23 cellular contexts compared by ENCODE assay signal in the genomic region with DNA sequence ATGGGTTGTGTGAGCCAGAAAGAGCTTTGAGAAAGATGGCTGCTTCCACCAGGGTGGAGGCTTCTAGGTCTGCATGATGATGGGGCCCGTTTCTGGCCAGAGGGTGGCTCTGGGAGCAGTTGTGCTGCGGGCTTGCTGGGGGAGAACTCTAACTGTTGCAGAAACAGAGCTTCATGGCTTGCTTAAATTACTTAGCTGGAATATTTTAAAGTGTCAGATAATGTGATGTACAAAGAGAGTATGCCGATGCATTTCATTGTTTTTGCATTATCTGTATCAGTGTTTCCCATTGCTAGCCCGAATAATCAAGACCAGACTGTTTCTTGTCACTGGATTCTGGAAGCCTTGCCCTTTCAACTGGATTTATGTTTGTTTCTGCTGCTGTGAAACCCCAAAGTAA. TPM values are rescaled to one million over a fixed set of nuclear protein-coding genes. Genes with fewer than 3 reads are reported as not detected.
"Had no signal": no experiment of that assay in that cellular context is flagged by ENCODE, and none has a peak within 500 bp of the region (broad histone marks: within the 10 kb centered on the region; RNA-seq: fewer than 3 reads in every experiment).

No MANE protein-coding gene starts in this region.

- H3K27me3 ChIP-seq: cardiac muscle cell, hepatocyte, neutrophil, pancreas, sigmoid colon, spleen had no signal

- H3K79me2 ChIP-seq: hepatocyte had no signal

- H3K4me2 ChIP-seq: hepatocyte had no signal

- H3K4me3 ChIP-seq: cardiac muscle cell, hepatocyte, pancreas, sigmoid colon, spleen had no signal

- ATAC-seq: activated CD4-positive, CD25-positive, alpha-beta regulatory T cell treated with anti-CD3 and anti-CD28 coated beads, Interleukin-2, amount 50 U/mL, for 24 hours; effector memory CD8-positive, alpha-beta T cell; left cardiac atrium; naive thymus-derived CD4-positive, alpha-beta T cell; stimulated activated naive B cell treated with anti-CD40 and anti-IgM and Interleukin-4, amounts not matched to agents 10 μg/mL and 1 μg/mL and 100 μg/mL, for 72 hours had no signal

- H3K4me1 ChIP-seq: pancreas, sigmoid colon, spleen had no signal

- H3K4me3 Mint-ChIP-seq: activated naive CD8-positive, alpha-beta T cell treated with anti-CD3 and anti-CD28 coated beads, Interleukin-2, amount 10 ng/mL, durations not matched to agents 7 days and 5 days; activated T-helper 1 cell treated with anti-CD3 and anti-CD28 coated beads, Interleukin-12 subunit alpha, Interleukin-12 subunit beta, Interleukin-2, Interleukin-4 antibody, amounts not matched to agents 30 ng/mL and 10 ng/mL and 1 ng/mL, durations not matched to agents 14 hours and 24 hours and 36 hours; effector memory CD8-positive, alpha-beta T cell; naive thymus-derived CD4-positive, alpha-beta T cell; stimulated activated naive B cell treated with anti-CD40 and anti-IgM and Interleukin-4, amounts not matched to agents 10 μg/mL and 1 μg/mL and 100 μg/mL, for 72 hours had no signal

- H3K27ac ChIP-seq: cardiac muscle cell, hepatocyte, neutrophil, pancreas, sigmoid colon, spleen had no signal

- H3K27me3 Mint-ChIP-seq: activated naive CD8-positive, alpha-beta T cell treated with anti-CD3 and anti-CD28 coated beads, Interleukin-2, amount 10 ng/mL, durations not matched to agents 7 days and 5 days; effector memory CD8-positive, alpha-beta T cell; naive thymus-derived CD4-positive, alpha-beta T cell; stimulated activated naive B cell treated with anti-CD40 and anti-IgM and Interleukin-4, amounts not matched to agents 10 μg/mL and 1 μg/mL and 100 μg/mL, for 72 hours had no signal

- H3K9me3 ChIP-seq: neutrophil, pancreas, sigmoid colon, spleen had no signal

- H3K9me3 Mint-ChIP-seq: activated naive CD8-positive, alpha-beta T cell treated with anti-CD3 and anti-CD28 coated beads, Interleukin-2, amount 10 ng/mL, durations not matched to agents 7 days and 5 days; activated T-helper 1 cell treated with anti-CD3 and anti-CD28 coated beads, Interleukin-12 subunit alpha, Interleukin-12 subunit beta, Interleukin-2, Interleukin-4 antibody, amounts not matched to agents 30 ng/mL and 10 ng/mL and 1 ng/mL, durations not matched to agents 14 hours and 24 hours and 36 hours; effector memory CD8-positive, alpha-beta T cell; naive thymus-derived CD4-positive, alpha-beta T cell; stimulated activated naive B cell treated with anti-CD40 and anti-IgM and Interleukin-4, amounts not matched to agents 10 μg/mL and 1 μg/mL and 100 μg/mL, for 72 hours had no signal

- H2AFZ ChIP-seq: hepatocyte had no signal

- FAIRE-seq: islet of Langerhans, pancreas had no signal

- H3K36me3 ChIP-seq: pancreas had no signal

- H3K27ac Mint-ChIP-seq: activated naive CD8-positive, alpha-beta T cell treated with anti-CD3 and anti-CD28 coated beads, Interleukin-2, amount 10 ng/mL, durations not matched to agents 7 days and 5 days; activated T-helper 1 cell treated with anti-CD3 and anti-CD28 coated beads, Interleukin-12 subunit alpha, Interleukin-12 subunit beta, Interleukin-2, Interleukin-4 antibody, amounts not matched to agents 30 ng/mL and 10 ng/mL and 1 ng/mL, durations not matched to agents 14 hours and 24 hours and 36 hours; effector memory CD8-positive, alpha-beta T cell; stimulated activated naive B cell treated with anti-CD40 and anti-IgM and Interleukin-4, amounts not matched to agents 10 μg/mL and 1 μg/mL and 100 μg/mL, for 72 hours had no signal

- H3K4me1 Mint-ChIP-seq: stimulated activated naive B cell treated with anti-CD40 and anti-IgM and Interleukin-4, amounts not matched to agents 10 μg/mL and 1 μg/mL and 100 μg/mL, for 72 hours had no signal

- DNase-seq: activated naive CD4-positive, alpha-beta T cell; activated naive CD8-positive, alpha-beta T cell treated with anti-CD3 and anti-CD28 coated beads, Interleukin-2, amount 10 ng/mL, durations not matched to agents 7 days and 5 days; dermis blood vessel endothelial cell; effector memory CD8-positive, alpha-beta T cell; left cardiac atrium; mesenchymal stem cell; naive thymus-derived CD4-positive, alpha-beta T cell; pancreas; sigmoid colon; spleen; stimulated activated naive B cell treated with anti-CD40 and anti-IgM and Interleukin-4, amounts not matched to agents 10 μg/mL and 1 μg/mL and 100 μg/mL, for 72 hours; T1000 had no signal

RNA-seq across cellular contexts. Expression of gene DRC1, which starts 6.3 kb away (rescaled TPM):
- total RNA-seq: activated CD8-positive, alpha-beta memory T cell treated with anti-CD3 and anti-CD28 coated beads for 36 hours; activated naive CD8-positive, alpha-beta T cell treated with anti-CD3 and anti-CD28 coated beads, Interleukin-2, amount 10 ng/mL, durations not matched to agents 7 days and 5 days; activated T-helper 1 cell treated with anti-CD3 and anti-CD28 coated beads, Interleukin-12 subunit alpha, Interleukin-12 subunit beta, Interleukin-2, Interleukin-4 antibody, amounts not matched to agents 30 ng/mL and 10 ng/mL and 1 ng/mL, durations not matched to agents 14 hours and 24 hours and 36 hours; cardiac muscle cell; fibroblast of villous mesenchyme; glomerular endothelial cell; hepatocyte; left cardiac atrium; lower leg skin; pancreas; ureter had no signal
- polyA plus RNA-seq: cardiac muscle cell; naive thymus-derived CD4-positive, alpha-beta T cell had no signal

RNA-seq across cellular contexts. Expression of gene ADGRF3, which starts 48.8 kb away (rescaled TPM):
- total RNA-seq: dermis blood vessel endothelial cell had no signal
